23 cellular contexts compared by ENCODE assay signal in genomic region chr1:84919461-84919970, GRCh38. TPM values are rescaled to one million over a fixed set of nuclear protein-coding genes. Genes with fewer than 3 reads are reported as not detected.
DNase-seq lines count a peak whose midpoint lies in the region; TF ChIP-seq lines count a peak whose summit lies in the region.
"Had no signal": no experiment of that assay in that cellular context is flagged by ENCODE, and none has a peak within 500 bp of the region (broad histone marks: within the 10 kb centered on the region; RNA-seq: fewer than 3 reads in every experiment).

No MANE protein-coding gene starts in this region.

- H3K9me3 ChIP-seq in trophoblast cell (ENCODE audit: insufficient read depth, low read depth, low read length): no peaks in the 10 kb centered on the region
- H3K9me3 ChIP-seq: SJSA1 had no signal

- no peak overlapping the region for H3K4ac ChIP-seq in trophoblast cell (ENCODE audit: low read depth, low read length)

- H2BK120ac ChIP-seq in trophoblast cell (ENCODE audit: insufficient read depth, low read length, poor library complexity): no peak overlapping the region

- H4K8ac ChIP-seq in trophoblast cell (ENCODE audit: low read depth, low read length): no peak overlapping the region

- no peak overlapping the region for H3K4me2 ChIP-seq in trophoblast cell (ENCODE audit: low read length)

- H3K36me3 ChIP-seq in kidney epithelial cell (ENCODE audit: control insufficient read depth, insufficient read depth, low read length) (no peaks in the 10 kb centered on the region), trophoblast cell (ENCODE audit: control insufficient read depth in 1 of 2, insufficient read depth in 2 of 2, low read length in 2 of 2) (no peaks in the 10 kb centered on the region)
- H3K36me3 ChIP-seq: SJSA1 had no signal

- H2AK5ac ChIP-seq in trophoblast cell (ENCODE audit: low read length): no peak overlapping the region

- H3K79me2 ChIP-seq in trophoblast cell (ENCODE audit: control insufficient read depth, insufficient read depth, low read length, poor library complexity): no peaks in the 10 kb centered on the region

- no peak overlapping the region for H3K14ac ChIP-seq in trophoblast cell (ENCODE audit: low read length)

- peak overlapping the region; percentile 73 for H3K27ac ChIP-seq in caudate nucleus (ENCODE audit: low read depth, low read length)
- no peak overlapping the region for H3K27ac ChIP-seq in trophoblast cell (ENCODE audit: low read depth, low read length)
- H3K27ac ChIP-seq: SJSA1 had no signal

- no peak overlapping the region for H3K18ac ChIP-seq in trophoblast cell (ENCODE audit: low read length)

- peaks cover 27% of the 10 kb centered on the region for H3K4me1 Mint-ChIP-seq in nephron progenitor cell
- H3K4me1 Mint-ChIP-seq: CD4-positive, alpha-beta memory T cell had no signal

- H2AFZ ChIP-seq in trophoblast cell (ENCODE audit: insufficient read depth, low read length, poor library complexity): no peak overlapping the region

- H3K36me3 Mint-ChIP-seq in nephron progenitor cell (ENCODE audit: low read depth): no peaks in the 10 kb centered on the region
- H3K36me3 Mint-ChIP-seq: CD4-positive, alpha-beta memory T cell had no signal

- H3K4me3 Mint-ChIP-seq in nephron progenitor cell: no peak overlapping the region
- H3K4me3 Mint-ChIP-seq: CD4-positive, alpha-beta memory T cell had no signal

- no peak overlapping the region for H3K27ac Mint-ChIP-seq in nephron progenitor cell
- H3K27ac Mint-ChIP-seq: CD4-positive, alpha-beta memory T cell had no signal

- peak overlapping the region; percentile 21 for H3K23ac ChIP-seq in trophoblast cell (ENCODE audit: low read length)

- no peak overlapping the region for H2BK5ac ChIP-seq in trophoblast cell (ENCODE audit: low read depth, low read length, poor library complexity)

- no peak overlapping the region for H2BK12ac ChIP-seq in trophoblast cell (ENCODE audit: low read length)

- no peaks in the 10 kb centered on the region for H3K4me1 ChIP-seq in trophoblast cell (ENCODE audit: control insufficient read depth in 1 of 2, insufficient read depth in 2 of 2, low read length in 2 of 2)
- H3K4me1 ChIP-seq: SJSA1 had no signal

- no peak overlapping the region for H4K91ac ChIP-seq in trophoblast cell (ENCODE audit: low read depth, low read length)

- TF ChIP-seq CTCF in kidney epithelial cell (IDR thresholded peaks at IDR 0.05; ENCODE audit: insufficient read depth, low read length, poor library complexity, severe bottlenecking): no peak
- TF ChIP-seq CTCF in nephron progenitor cell (IDR thresholded peaks at IDR 0.05): no peak

- DNase-seq in Ammon's horn (ENCODE audit: low spot score) (peak; percentile 21), caudate nucleus (lab: John Stamatoyannopoulos, UW) (no peak), kidney epithelial cell (ENCODE audit: low read depth) (peak; percentile 44), trophoblast cell (peak in 1 of 2 donors; percentile 52), AML-193 (lab: John Stamatoyannopoulos, UW) (no peak), head of caudate nucleus (no peak), nephron progenitor cell (no peak)
- DNase-seq: C1 segment of cervical spinal cord; CD4-positive, alpha-beta memory T cell; COR-L47; DMS79 treated with DMSO at 0.1 percent for 48 hours; GF-D8; HCEC 1CT; KBM-7; NCI-H1105 treated with DMSO at 0.1 percent for 48 hours; NCI-H146; NCI-H2081; NCI-H2227 treated with DMSO at 0.1 percent for 48 hours; NCI-H69; Right ventricle myocardium superior; RPMI8226 had no signal

- H4K12ac ChIP-seq in trophoblast cell (ENCODE audit: low read depth, low read length): no peak overlapping the region

- intact Hi-C loops in head of caudate nucleus (cut with DNase I): no loop called here

- no CpG with 5 or more reads among the region's 4 CpGs for WGBS in trophoblast cell (ENCODE audit: extremely low coverage, insufficient coverage, insufficient read length)

- H3K27me3 ChIP-seq in kidney epithelial cell (ENCODE audit: control insufficient read depth, insufficient read depth, low read length): no peaks in the 10 kb centered on the region
- no peaks in the 10 kb centered on the region for H3K27me3 ChIP-seq in trophoblast cell (ENCODE audit: insufficient read depth, low read length)
- H3K27me3 ChIP-seq: SJSA1 had no signal

- H3K79me1 ChIP-seq in trophoblast cell (ENCODE audit: low read length): no peaks in the 10 kb centered on the region

- H3K9ac ChIP-seq in trophoblast cell (ENCODE audit: low read length): no peak overlapping the region

- H3K4me3 ChIP-seq in kidney epithelial cell (ENCODE audit: low read depth, low read length) (no peak overlapping the region), trophoblast cell (ENCODE audit: low read depth, low read length) (no peak overlapping the region)
- H3K4me3 ChIP-seq: SJSA1 had no signal

- peaks cover 10% of the 10 kb centered on the region for H3K27me3 Mint-ChIP-seq in nephron progenitor cell (ENCODE audit: low read depth, poor library complexity)

- H3K9me3 Mint-ChIP-seq in nephron progenitor cell: no peaks in the 10 kb centered on the region
- H3K9me3 Mint-ChIP-seq: CD4-positive, alpha-beta memory T cell had no signal

RNA-seq across cellular contexts. Expression of gene LPAR3, which starts 26.5 kb away (rescaled TPM):
- 0.55 and 0.58 TPM in 2 replicates for total RNA-seq in kidney epithelial cell
- 0.32 and 0.38 TPM in 2 replicates for polyA plus RNA-seq in trophoblast cell (2013)
- total RNA-seq: LHCN-M2, SJSA1 had no signal

Comparison
In these comparisons a context has a peak if more than half of its experiments do, and no peak if none do; other contexts are left out.
1. DNase-seq: peak in Ammon's horn (single experiment) and kidney epithelial cell (single experiment); none in caudate nucleus (0 of 61), AML-193 (0 of 2), head of caudate nucleus (0 of 42) and nephron progenitor cell (single experiment).